ENCODE assay signal across 8 cellular contexts in genomic region chr12:93441617-93442410, GRCh38. TPM values are rescaled to one million over a fixed set of nuclear protein-coding genes. Genes with fewer than 3 reads are reported as not detected.
DNase-seq lines count a peak whose midpoint lies in the region; TF ChIP-seq lines count a peak whose summit lies in the region.

A gene with protein sequence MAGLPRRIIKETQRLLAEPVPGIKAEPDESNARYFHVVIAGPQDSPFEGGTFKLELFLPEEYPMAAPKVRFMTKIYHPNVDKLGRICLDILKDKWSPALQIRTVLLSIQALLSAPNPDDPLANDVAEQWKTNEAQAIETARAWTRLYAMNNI (minus strand): TSS chr12:93441947. CDS start chr12:93441884, 63 bp downstream.

- WGBS in GM23248 (ENCODE audit: low coverage in 1 of 2, low lambda C conversion rate in 2 of 2, missing lambda C conversion rate in 2 of 2), 2 experiments, result 0 to 1% methylated on average over 74 to 92 of the region's 105 CpGs
- 0% methylated on average over 6 to 9 of the region's 105 CpGs for WGBS in esophagus squamous epithelium, 2 donors

- intact Hi-C loops in esophagus squamous epithelium (cut with DNase I), result no loop called here

- H3K4me2 ChIP-seq in DOHH2 (ENCODE audit: low read length) (peak within 1 kb of the TSS; percentile 95), GM23248 (ENCODE audit: unreplicated experiment) (peak within 1 kb of the TSS; percentile 98)

- peaks cover 66% of the 10 kb centered on the region for H3K79me2 ChIP-seq in DOHH2 (ENCODE audit: control insufficient read depth, low read length)
- peaks cover 48% of the 10 kb centered on the region for H3K79me2 ChIP-seq in GM23248 (ENCODE audit: insufficient read depth)

- peaks cover 52% of the 10 kb centered on the region for H3K4me1 ChIP-seq in DOHH2 (ENCODE audit: control insufficient read depth, low read length)
- H3K4me1 ChIP-seq in GM23248 (ENCODE audit: insufficient read depth), result peaks cover 25% of the 10 kb centered on the region
- H3K4me1 ChIP-seq in esophagus squamous epithelium, result peaks cover 24 to 62% (median 30%) of the 10 kb centered on the region in 3 donors

- H3K27ac ChIP-seq in DOHH2 (ENCODE audit: low read depth, low read length) (peak within 1 kb of the TSS; percentile 77), GM23248 (peak within 1 kb of the TSS; percentile 92), esophagus squamous epithelium (peak within 1 kb of the TSS; percentile 96 to 98 (median 98))

- H3K9ac ChIP-seq in GM23248, result peak within 1 kb of the TSS; percentile 95

- H3K9me3 ChIP-seq in DOHH2 (ENCODE audit: control insufficient read depth, insufficient read depth, low read length) (no peaks in the 10 kb centered on the region), GM23248 (ENCODE audit: low read depth) (no peaks in the 10 kb centered on the region), esophagus squamous epithelium (no peaks in the 10 kb centered on the region)

- peaks cover 3% of the 10 kb centered on the region; the same call in 1 of the 2 replicates for H3F3A ChIP-seq in DOHH2 (ENCODE audit: control insufficient read depth, insufficient read depth)
- peaks cover 11% of the 10 kb centered on the region for H3F3A ChIP-seq in GM23248 (ENCODE audit: insufficient read depth)

- H3K9me2 ChIP-seq in DOHH2 (replicated peaks; ENCODE audit: control insufficient read depth, low read length), result no peaks in the 10 kb centered on the region
- no peaks in the 10 kb centered on the region for H3K9me2 ChIP-seq in GM23248 (ENCODE audit: insufficient read depth)

- no peak for TF ChIP-seq CTCF in DOHH2 (IDR thresholded peaks at IDR 0.05; ENCODE audit: low read depth, low read length, poor library complexity, severe bottlenecking)
- peak in 1 of 6 experiments; percentile 6 for TF ChIP-seq CTCF in esophagus squamous epithelium (IDR thresholded peaks at IDR 0.05)

- no peaks in the 10 kb centered on the region; the same call in 1 of the 2 replicates for H3K27me3 ChIP-seq in DOHH2 (ENCODE audit: control insufficient read depth, low read length)
- H3K27me3 ChIP-seq in GM23248 (replicated peaks; ENCODE audit: insufficient read depth), result no peaks in the 10 kb centered on the region
- no peaks in the 10 kb centered on the region for H3K27me3 ChIP-seq in esophagus squamous epithelium

- in situ Hi-C loops in GM23248 (cut with MboI), result no loop called here

- TF ChIP-seq POLR2A in esophagus squamous epithelium (IDR thresholded peaks at IDR 0.05), result peak in 3 of 4 donors; percentile 54 to 85 (median 71)

- H3K4me3 ChIP-seq in DOHH2 (ENCODE audit: low read length), result peak within 1 kb of the TSS; percentile 94
- peak within 1 kb of the TSS; percentile 92 for H3K4me3 ChIP-seq in GM23248
- peak within 1 kb of the TSS; percentile 78 to 99 (median 90) for H3K4me3 ChIP-seq in esophagus squamous epithelium

- H2AFZ ChIP-seq in GM23248, result peak within 1 kb of the TSS; percentile 98

- DNase-seq in GM23248, result peak; percentile 98
- DNase-seq in Kasumi-1 (lab: John Stamatoyannopoulos, UW), result peak; percentile 94 to 95
- DNase-seq in RKO (ENCODE audit: low spot score), result peak; percentile 91
- peak; percentile 96 for DNase-seq in activated T-helper 1 cell treated with Interleukin-2 at 50 U/mL for 16 hours (ENCODE audit: low read depth)
- peak; percentile 66 for DNase-seq in esophagus squamous epithelium (lab: John Stamatoyannopoulos, UW)
- peak; percentile 96 for DNase-seq in myocyte (ENCODE audit: low read depth)
- peak; percentile 92 to 97 for DNase-seq in stimulated activated CD8-positive, alpha-beta memory T cell treated with anti-CD3 and anti-CD28 coated beads, Interleukin-7, amount 100 ng/mL, for 4 hours (ENCODE audit: low read depth in 2 of 2)

- H3K36me3 ChIP-seq in DOHH2 (ENCODE audit: control insufficient read depth, low read length) (peaks cover 21% of the 10 kb centered on the region), GM23248 (ENCODE audit: low read depth) (no peaks in the 10 kb centered on the region), esophagus squamous epithelium (no peaks in the 10 kb centered on the region)

- peaks cover 37% of the 10 kb centered on the region for H4K20me1 ChIP-seq in DOHH2 (ENCODE audit: control insufficient read depth, insufficient read depth, low read depth, low read length)
- H4K20me1 ChIP-seq in GM23248 (ENCODE audit: insufficient read depth), result peaks cover 29% of the 10 kb centered on the region; the same call in 1 of the 2 replicates

RNA-seq across cellular contexts. Expression of the gene that starts here (rescaled TPM):
- total RNA-seq in GM23248 (2014; rRNA removed; shearing (Covaris generic)), result 30.2 and 104 TPM in 2 replicates
- 175 and 178 TPM in 2 replicates for polyA plus RNA-seq in GM23248 (2016; fragmentation: Nextera tagmentation; extraction: Ambion mirVana)
- 10 to 100 TPM; 32.6 to 52.8 (median 43.3) TPM for total RNA-seq in esophagus squamous epithelium
- total RNA-seq in myocyte, result 40.3 and 57.6 TPM in 2 replicates
- 84.7 TPM for polyA plus RNA-seq in myocyte (2012)

Comparison
In these comparisons a context has a peak if more than half of its experiments do, and no peak if none do; other contexts are left out.
1. Peak in every context shown above with its lines: DNase-seq, H3K4me3 ChIP-seq and H3K27ac ChIP-seq.